ENCODE assay signal across 34 cellular contexts in genomic region chr6:169088761-169089160, GRCh38.
"Had no signal": no experiment of that assay in that cellular context is flagged by ENCODE, and none has a peak within 500 bp of the region (broad histone marks: within the 10 kb centered on the region; RNA-seq: fewer than 3 reads in every experiment).

No MANE protein-coding gene starts in this region.

- H3K4me1 Mint-ChIP-seq: activated CD4-positive, alpha-beta T cell treated with anti-CD3 and anti-CD28 coated beads, Interleukin-2, amount 10 ng/mL, durations not matched to agents 7 days and 5 days; activated T-helper 17 cell treated with anti-CD3 and anti-CD28 coated beads, Interleukin-2, amount 50 U/mL, for 72 hours; central memory CD8-positive, alpha-beta T cell; T-cell had no signal

- FAIRE-seq: astrocyte, bronchial epithelial cell, colon had no signal

- ATAC-seq: activated CD8-positive, alpha-beta T cell treated with anti-CD3 and anti-CD28 coated beads for 36 hours; activated T-cell treated with anti-CD3 and anti-CD28 coated beads, Interleukin-2, amount 50 U/mL, for 4 hours; activated T-helper 17 cell treated with anti-CD3 and anti-CD28 coated beads, Interleukin-2, amount 50 U/mL, for 72 hours; effector memory CD8-positive, alpha-beta T cell; gastroesophageal sphincter; T-cell; WTC11 had no signal

- H3K4me3 Mint-ChIP-seq: activated CD4-positive, alpha-beta T cell treated with anti-CD3 and anti-CD28 coated beads, Interleukin-2, amount 10 ng/mL, durations not matched to agents 7 days and 5 days; activated CD8-positive, alpha-beta T cell treated with anti-CD3 and anti-CD28 coated beads for 36 hours; activated naive CD8-positive, alpha-beta T cell; activated T-cell treated with anti-CD3 and anti-CD28 coated beads, Interleukin-2, amount 50 U/mL, for 4 hours; activated T-helper 17 cell treated with anti-CD3 and anti-CD28 coated beads, Interleukin-2, amount 50 U/mL, for 72 hours; central memory CD8-positive, alpha-beta T cell; effector memory CD8-positive, alpha-beta T cell; T-cell; T-helper 1 cell treated with Interleukin-12 subunit alpha and Interleukin-12 subunit beta and Interleukin-4 antibody, amounts not matched to agents 30 μg/mL and 1 μg/mL, for 36 hours; T-helper 2 cell treated with Interferon-gamma antibody and Interleukin-4, amounts not matched to agents 5 μg/mL and 100 μg/mL, for 36 hours; WTC11 had no signal

- H3K4me3 ChIP-seq: esophagus squamous epithelium, gastroesophageal sphincter had no signal

- H3K27me3 Mint-ChIP-seq: activated CD4-positive, alpha-beta T cell treated with anti-CD3 and anti-CD28 coated beads, Interleukin-2, amount 10 ng/mL, durations not matched to agents 7 days and 5 days; activated CD8-positive, alpha-beta T cell treated with anti-CD3 and anti-CD28 coated beads for 36 hours; activated naive CD8-positive, alpha-beta T cell; T-cell had no signal

- H3K36me3 ChIP-seq: brain microvascular endothelial cell, esophagus squamous epithelium, gastroesophageal sphincter had no signal

- H3K4me1 ChIP-seq: esophagus squamous epithelium, gastroesophageal sphincter had no signal

- H3K27me3 ChIP-seq: brain microvascular endothelial cell, esophagus squamous epithelium, gastroesophageal sphincter had no signal

- DNase-seq: activated CD4-positive, alpha-beta T cell treated with anti-CD3 and anti-CD28 coated beads for 1 hour; activated CD4-positive, alpha-beta T cell treated with anti-CD3 and anti-CD28 coated beads for 4 hours; activated CD4-positive, alpha-beta T cell treated with anti-CD3 and anti-CD28 coated beads, Interleukin-2, amount 10 ng/mL, durations not matched to agents 7 days and 5 days; activated CD4-positive, alpha-beta T cell treated with anti-CD3 and anti-CD28 coated beads, Interleukin-2, amount 50 U/mL, for 4 hours; activated CD8-positive, alpha-beta memory T cell treated with anti-CD3 and anti-CD28 coated beads for 24 hours; activated CD8-positive, alpha-beta T cell treated with anti-CD3 and anti-CD28 coated beads for 36 hours; activated effector memory CD4-positive, alpha-beta T cell treated with Interleukin-2 at 50 U/mL for 16 hours; activated gamma-delta T cell treated with Interleukin-2 at 50 U/mL for 16 hours; activated naive CD4-positive, alpha-beta T cell treated with anti-CD3 and anti-CD28 coated beads, Interleukin-2, amount 50 U/mL, for 16 hours; activated naive CD4-positive, alpha-beta T cell treated with Interleukin-2 at 50 U/mL for 16 hours; activated T-cell treated with anti-CD3 and anti-CD28 coated beads, Interleukin-2, amount 50 U/mL, for 4 hours; amniotic stem cell; anterior cingulate cortex; brain microvascular endothelial cell; cortex of kidney; dermis blood vessel endothelial cell; effector CD4-positive, alpha-beta T cell; effector memory CD8-positive, alpha-beta T cell; erythroblast; esophagus squamous epithelium; foreskin melanocyte; SW 1271; T-cell had no signal

- H3K27ac ChIP-seq: brain microvascular endothelial cell, esophagus squamous epithelium, gastroesophageal sphincter, VCaP had no signal

- H3K36me3 Mint-ChIP-seq: T-cell had no signal

- H3K27ac Mint-ChIP-seq: activated CD4-positive, alpha-beta T cell treated with anti-CD3 and anti-CD28 coated beads, Interleukin-2, amount 10 ng/mL, durations not matched to agents 7 days and 5 days; activated CD8-positive, alpha-beta T cell treated with anti-CD3 and anti-CD28 coated beads for 36 hours; activated naive CD8-positive, alpha-beta T cell; activated T-helper 17 cell treated with anti-CD3 and anti-CD28 coated beads, Interleukin-2, amount 50 U/mL, for 72 hours; effector memory CD8-positive, alpha-beta T cell; T-cell; T-helper 1 cell treated with Interleukin-12 subunit alpha and Interleukin-12 subunit beta and Interleukin-4 antibody, amounts not matched to agents 30 μg/mL and 1 μg/mL, for 36 hours; T-helper 2 cell treated with Interferon-gamma antibody and Interleukin-4, amounts not matched to agents 5 μg/mL and 100 μg/mL, for 36 hours; WTC11 had no signal
